Comparison of ENCODE assay signal across 14 cellular contexts in genomic region chr6:98486052-98486451, GRCh38.
"Had no signal": no experiment of that assay in that cellular context is flagged by ENCODE, and none has a peak within 500 bp of the region (broad histone marks: within the 10 kb centered on the region; RNA-seq: fewer than 3 reads in every experiment).

No MANE protein-coding gene starts in this region.

- H3K27ac ChIP-seq: breast epithelium, stomach, thoracic aorta had no signal

- H3K4me3 ChIP-seq: breast epithelium, mucosa of descending colon, stomach, thoracic aorta had no signal

- H3K27ac Mint-ChIP-seq: activated CD4-positive, alpha-beta memory T cell treated with anti-CD3 and anti-CD28 coated beads, Interleukin-2, amount 10 ng/mL, durations not matched to agents 7 days and 5 days; activated CD4-positive, alpha-beta T cell treated with anti-CD3 and anti-CD28 coated beads for 36 hours; activated naive CD8-positive, alpha-beta T cell treated with anti-CD3 and anti-CD28 coated beads, Interleukin-2, amount 10 ng/mL, durations not matched to agents 7 days and 5 days; natural killer cell had no signal

- H3K4me3 Mint-ChIP-seq: activated CD4-positive, alpha-beta memory T cell treated with anti-CD3 and anti-CD28 coated beads, Interleukin-2, amount 10 ng/mL, durations not matched to agents 7 days and 5 days; activated CD4-positive, alpha-beta T cell treated with anti-CD3 and anti-CD28 coated beads for 36 hours; activated naive CD8-positive, alpha-beta T cell treated with anti-CD3 and anti-CD28 coated beads, Interleukin-2, amount 10 ng/mL, durations not matched to agents 7 days and 5 days; natural killer cell had no signal

- H3K9me3 Mint-ChIP-seq: activated CD4-positive, alpha-beta memory T cell treated with anti-CD3 and anti-CD28 coated beads, Interleukin-2, amount 10 ng/mL, durations not matched to agents 7 days and 5 days; activated naive CD8-positive, alpha-beta T cell treated with anti-CD3 and anti-CD28 coated beads, Interleukin-2, amount 10 ng/mL, durations not matched to agents 7 days and 5 days had no signal

- H3K4me1 ChIP-seq: breast epithelium, stomach had no signal

- H3K4me1 Mint-ChIP-seq: activated CD4-positive, alpha-beta memory T cell treated with anti-CD3 and anti-CD28 coated beads, Interleukin-2, amount 10 ng/mL, durations not matched to agents 7 days and 5 days; activated CD4-positive, alpha-beta T cell treated with anti-CD3 and anti-CD28 coated beads for 36 hours; activated naive CD8-positive, alpha-beta T cell treated with anti-CD3 and anti-CD28 coated beads, Interleukin-2, amount 10 ng/mL, durations not matched to agents 7 days and 5 days; natural killer cell had no signal

- DNase-seq: activated CD4-positive, alpha-beta memory T cell treated with anti-CD3 and anti-CD28 coated beads, Interleukin-2, amount 10 ng/mL, durations not matched to agents 7 days and 5 days; activated CD4-positive, alpha-beta T cell treated with anti-CD3 and anti-CD28 coated beads for 36 hours; activated naive CD8-positive, alpha-beta T cell treated with anti-CD3 and anti-CD28 coated beads, Interleukin-2, amount 10 ng/mL, durations not matched to agents 7 days and 5 days; activated T-cell treated with anti-CD3 and anti-CD28 coated beads, Interleukin-2, amount 50 U/mL, for 48 hours; anterior cingulate cortex; dermis blood vessel endothelial cell; left colon; mucosa of descending colon; natural killer cell; stimulated activated CD4-positive, alpha-beta T cell treated with anti-CD3 and anti-CD28 coated beads, Interleukin-4, amount 100 ng/mL, for 24 hours; stomach; T-helper 9 cell had no signal

- H3K27me3 Mint-ChIP-seq: activated CD4-positive, alpha-beta memory T cell treated with anti-CD3 and anti-CD28 coated beads, Interleukin-2, amount 10 ng/mL, durations not matched to agents 7 days and 5 days; activated CD4-positive, alpha-beta T cell treated with anti-CD3 and anti-CD28 coated beads for 36 hours; activated naive CD8-positive, alpha-beta T cell treated with anti-CD3 and anti-CD28 coated beads, Interleukin-2, amount 10 ng/mL, durations not matched to agents 7 days and 5 days had no signal

- H3K9me3 ChIP-seq: breast epithelium, mucosa of descending colon, stomach, thoracic aorta had no signal

- H3K36me3 ChIP-seq: breast epithelium, stomach, thoracic aorta had no signal

- H3K27me3 ChIP-seq: breast epithelium, stomach had no signal

- H3K36me3 Mint-ChIP-seq: activated naive CD8-positive, alpha-beta T cell treated with anti-CD3 and anti-CD28 coated beads, Interleukin-2, amount 10 ng/mL, durations not matched to agents 7 days and 5 days; natural killer cell had no signal

- ATAC-seq: activated CD4-positive, alpha-beta T cell treated with anti-CD3 and anti-CD28 coated beads for 36 hours; left colon; mucosa of descending colon; natural killer cell had no signal
